Comparison of ENCODE assay signal across 9 cellular contexts in the genomic region with DNA sequence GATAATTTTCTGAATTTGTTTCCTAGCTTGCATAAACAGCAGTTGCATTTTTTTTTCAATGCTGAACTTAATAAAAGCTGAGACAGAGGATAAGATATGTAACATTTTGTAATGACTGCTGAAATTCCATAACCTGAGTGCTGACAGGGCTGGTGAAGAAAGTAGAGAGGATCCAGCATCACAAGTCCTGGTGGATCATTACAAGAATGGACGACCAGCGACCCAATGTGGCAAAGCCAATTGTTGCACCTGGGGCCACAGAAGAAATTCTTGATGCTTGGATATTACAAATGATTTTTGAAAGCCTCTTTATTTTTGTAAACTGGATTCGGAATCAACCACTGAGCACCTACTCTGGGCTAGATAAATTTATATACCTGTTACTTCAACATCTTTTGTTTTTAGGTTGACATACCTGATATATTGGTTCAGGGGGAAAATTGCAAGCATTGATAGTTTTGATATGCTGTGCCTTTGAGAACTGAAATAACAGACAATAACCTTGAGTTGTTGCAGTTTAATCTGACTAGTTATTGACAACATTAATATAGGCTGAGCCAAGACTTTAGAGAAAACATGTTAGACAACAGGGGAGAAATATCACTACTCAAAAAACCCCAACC. TPM values are rescaled to one million over a fixed set of nuclear protein-coding genes. Genes with fewer than 3 reads are reported as not detected.
DNase-seq lines count a peak whose midpoint lies in the region; ATAC-seq, FAIRE-seq and TF ChIP-seq lines count a peak whose summit lies in the region.
"Had no signal": no experiment of that assay in that cellular context is flagged by ENCODE, and none has a peak within 500 bp of the region (broad histone marks: within the 10 kb centered on the region; RNA-seq: fewer than 3 reads in every experiment).

No MANE protein-coding gene starts in this region.

- no peaks in the 10 kb centered on the region for H3K9me3 ChIP-seq in DOHH2 (ENCODE audit: control insufficient read depth, insufficient read depth, low read length)
- H3K9me3 ChIP-seq in adrenal gland (replicated peaks in 1 of 3) = no peaks in the 10 kb centered on the region

- peaks cover 3% of the 10 kb centered on the region; the same call in 1 of the 2 replicates for H3F3A ChIP-seq in DOHH2 (ENCODE audit: control insufficient read depth, insufficient read depth)

- DNase-seq in RCC 7860 (ENCODE audit: low spot score) = peak; percentile 38
- DNase-seq in adrenal gland = peak; percentile 54 to 83 (median 72)
- DNase-seq in left ventricle myocardium superior = peak; percentile 60
- DNase-seq in sciatic nerve (ENCODE audit: low spot score) = peak; percentile 77

- TF ChIP-seq POLR2A in adrenal gland (IDR thresholded peaks at IDR 0.05) = no peak

- no peaks in the 10 kb centered on the region for H4K20me1 ChIP-seq in DOHH2 (ENCODE audit: control insufficient read depth, insufficient read depth, low read depth, low read length)
- no peaks in the 10 kb centered on the region for H4K20me1 ChIP-seq in KMS-11 (ENCODE audit: insufficient read depth)

- 0 to 3% (median 2%) methylated on average over 3 of the region's 3 CpGs for WGBS in adrenal gland, 4 donors

- H3K9ac ChIP-seq in KMS-11 = no peak overlapping the region

- H3K4me2 ChIP-seq in DOHH2 (ENCODE audit: low read length) (no peak overlapping the region), KMS-11 (no peak overlapping the region)

- H3K9me2 ChIP-seq in DOHH2 (replicated peaks; ENCODE audit: control insufficient read depth, low read length) = no peaks in the 10 kb centered on the region

- H3K27me3 ChIP-seq in DOHH2 (ENCODE audit: control insufficient read depth, low read length) (no peaks in the 10 kb centered on the region), KMS-11 (ENCODE audit: insufficient read depth, low read depth) (no peaks in the 10 kb centered on the region), adrenal gland (no peaks in the 10 kb centered on the region)

- ATAC-seq in left ventricle myocardium superior (no peak), sciatic nerve (no peak), GM19397 (IDR thresholded peaks at IDR 0.05; ENCODE audit: unreplicated experiment) (no peak), GM19455 (IDR thresholded peaks at IDR 0.05; ENCODE audit: unreplicated experiment) (no peak)
- ATAC-seq: activated naive CD4-positive, alpha-beta T cell treated with anti-CD3 and anti-CD28 coated beads, Interleukin-2, amount 50 U/mL, for 72 hours had no signal

- H3K4me3 ChIP-seq in DOHH2 (ENCODE audit: low read length) = no peak overlapping the region
- no peak overlapping the region for H3K4me3 ChIP-seq in KMS-11 (IDR thresholded peaks at IDR 0.05; ENCODE audit: insufficient read depth, low read depth, low read length)
- no peak overlapping the region for H3K4me3 ChIP-seq in adrenal gland

- peaks cover 7% of the 10 kb centered on the region for H3K4me1 ChIP-seq in DOHH2 (ENCODE audit: control insufficient read depth, low read length)
- peaks cover 6% of the 10 kb centered on the region for H3K4me1 ChIP-seq in KMS-11 (ENCODE audit: low read depth, poor library complexity, severe bottlenecking)
- H3K4me1 ChIP-seq in adrenal gland (replicated peaks in 1 of 2) = peaks cover 3 to 9% of the 10 kb centered on the region in 2 donors

- H2AFZ ChIP-seq in KMS-11 (ENCODE audit: low read depth) = no peak overlapping the region

- H3K79me2 ChIP-seq in DOHH2 (ENCODE audit: control insufficient read depth, low read length) (peaks cover 8% of the 10 kb centered on the region), KMS-11 (ENCODE audit: insufficient read depth, low read depth) (peaks cover 4% of the 10 kb centered on the region)

- FAIRE-seq in RCC 7860 (lab: Jason Lieb, UNC) = peak; percentile 72

- H3K27ac ChIP-seq in DOHH2 (ENCODE audit: low read depth, low read length) (no peak overlapping the region), KMS-11 (no peak overlapping the region), adrenal gland (no peak overlapping the region)

- TF ChIP-seq CTCF in DOHH2 (IDR thresholded peaks at IDR 0.05; ENCODE audit: low read depth, low read length, poor library complexity, severe bottlenecking) (peak; percentile 87), KMS-11 (conservative IDR thresholded peaks at IDR 0.05; ENCODE audit: low read depth, low read length) (peak; percentile 83), adrenal gland (IDR thresholded peaks at IDR 0.05) (peak; percentile 56 to 80 (median 74))

- intact Hi-C loops in adrenal gland (cut with DNase I) = no loop called here
- intact Hi-C loops in left ventricle myocardium superior (cut with micrococcal nuclease) = loop anchor here (1.0 kb wide), 1 partner anchor 138 kb away; no protein-coding TSS in a partner anchor
- intact Hi-C loops in sciatic nerve (cut with DNase I) = loop anchor here (5.0 kb wide), 1 partner anchor 137 kb away; no protein-coding TSS in a partner anchor

- H3K36me3 ChIP-seq in DOHH2 (ENCODE audit: control insufficient read depth, low read length) (peaks cover 3% of the 10 kb centered on the region; the same call in 1 of the 2 replicates), KMS-11 (ENCODE audit: insufficient read depth) (no peaks in the 10 kb centered on the region), adrenal gland (replicated peaks in 1 of 2) (no peaks in the 10 kb centered on the region)

RNA-seq across cellular contexts. Expression of gene ACTL6A, which starts 3.9 kb away (rescaled TPM):
- total RNA-seq in adrenal gland = 10 to 100 TPM; 28.9 to 62.9 (median 35.1) TPM
- 10 to 100 TPM; 49.0 to 57.2 (median 50.7) TPM for polyA plus RNA-seq in adrenal gland
- total RNA-seq in left ventricle myocardium superior = 20.3 TPM
- 39.7 TPM for total RNA-seq in sciatic nerve

RNA-seq across cellular contexts. Expression of gene MRPL47, which starts 45.6 kb away (rescaled TPM):
- total RNA-seq in adrenal gland (10 to 100 TPM; 15.9 to 56.6 (median 32.1) TPM), left ventricle myocardium superior (47.8 TPM), sciatic nerve (20.7 TPM)
- polyA plus RNA-seq in adrenal gland = 100 to 1,000 TPM in 1 of 3 donors, 10 to 100 TPM in 2; 62.1 to 108 (median 94.0) TPM

RNA-seq across cellular contexts. Expression of gene NDUFB5, which starts 45.7 kb away (rescaled TPM):
- 100 to 1,000 TPM; 129 to 200 (median 173) TPM for total RNA-seq in adrenal gland
- polyA plus RNA-seq in adrenal gland = 100 to 1,000 TPM; 105 to 240 (median 126) TPM
- total RNA-seq in left ventricle myocardium superior = 363 TPM
- total RNA-seq in sciatic nerve = 61.8 TPM

Comparison
In these comparisons a context has a peak if more than half of its experiments do, and no peak if none do; other contexts are left out.
1. intact Hi-C loops: an anchor here in left ventricle myocardium superior (1.0 kb wide) and sciatic nerve (5.0 kb wide); none called in adrenal gland.